3 cellular contexts compared by ENCODE assay signal in the genomic region with DNA sequence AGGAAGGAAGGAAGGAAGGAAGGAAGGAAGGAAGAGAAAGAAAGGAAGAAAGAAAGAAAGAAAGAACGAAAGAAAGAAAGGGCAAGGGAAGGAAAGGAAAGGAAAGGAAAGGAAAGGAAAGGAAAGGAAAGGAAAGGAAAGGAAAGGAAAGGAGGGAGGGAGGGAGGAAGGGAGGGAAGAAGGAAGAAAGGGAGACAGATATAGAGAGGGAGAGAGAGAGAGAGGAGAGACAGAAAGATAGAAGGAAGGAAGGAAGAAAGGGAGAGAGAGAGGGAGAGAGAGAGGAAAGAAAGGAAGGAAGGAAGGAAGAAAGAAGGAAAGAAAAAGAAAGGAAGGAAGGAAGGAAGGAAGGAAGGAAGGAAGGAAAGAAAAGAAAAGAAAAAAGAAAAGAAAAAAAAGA.
DNase-seq lines count a peak whose midpoint lies in the region; ATAC-seq, FAIRE-seq and TF ChIP-seq lines count a peak whose summit lies in the region.
"Not testable (repeated sequence)": the region's sequence is repeated elsewhere in the genome, so short reads cannot be mapped to it uniquely, and the experiment has no call there.

No MANE protein-coding gene starts in this region.

- ATAC-seq in WTC11, K562: not testable (repeated sequence)

- H3K27ac ChIP-seq in HEK293 (ENCODE audit: extremely low read depth, low read depth, low read length); K562 (ENCODE audit: extremely low read depth, low read depth, low read length): not testable (repeated sequence)

- not testable (repeated sequence) for TF ChIP-seq CTCF in HEK293 (tag by site-specific recombination; IDR thresholded peaks at IDR 0.05); WTC11 (IDR thresholded peaks at IDR 0.05); K562 (IDR thresholded peaks at IDR 0.05 in 2 of 3, conservative IDR thresholded peaks at IDR 0.05 in 1 of 3; ENCODE audit: insufficient read depth in 2 of 3, low read depth in 1 of 3, low read length in 3 of 3)

- BruUV-seq in K562 (replicated peaks; lab: Mats Ljungman, UMichigan): not testable (repeated sequence)

- not testable (repeated sequence) for H3K36me3 Mint-ChIP-seq in WTC11

- in situ Hi-C loops in K562 (cut with MboI): not testable (repeated sequence)

- not testable (repeated sequence) for H3K9me3 ChIP-seq in HEK293 (ENCODE audit: control insufficient read depth, insufficient read depth, low read depth, low read length); K562 (replicated peaks; ENCODE audit: control insufficient read depth, insufficient read depth, low read depth, low read length)

- peaks cover 11% of the 10 kb centered on the region for H3K9me3 Mint-ChIP-seq in WTC11

- TF ChIP-seq EP300 in K562 (IDR thresholded peaks at IDR 0.05; ENCODE audit: low read length): not testable (repeated sequence)

- H4K20me1 ChIP-seq in K562 (replicated peaks; ENCODE audit: control insufficient read depth, insufficient read depth, low read length): not testable (repeated sequence)

- H3K4me1 Mint-ChIP-seq in WTC11: peaks cover 23% of the 10 kb centered on the region

- not testable (repeated sequence) for DNase-seq in WTC11 (ENCODE audit: low spot score); K562 (ENCODE audit: extremely low read depth in 1 of 4, low spot score in 3 of 4)

- not testable (repeated sequence) for H3K4me1 ChIP-seq in HEK293 (ENCODE audit: control insufficient read depth, insufficient read depth, low read length); K562 (replicated peaks in 1 of 2; ENCODE audit: control insufficient read depth in 2 of 2, insufficient read depth in 2 of 2, low read length in 2 of 2)

- H3K36me3 ChIP-seq in HEK293 (ENCODE audit: control insufficient read depth in 2 of 2, insufficient read depth in 1 of 2, low read length in 2 of 2); K562 (ENCODE audit: control insufficient read depth, insufficient read depth, low read length): not testable (repeated sequence)

- not testable (repeated sequence) for TF ChIP-seq RAD21 in K562 (CRISPR knock-in tag; conservative IDR thresholded peaks at IDR 0.05 in 1 of 2, IDR thresholded peaks at IDR 0.05 in 1 of 2)

- no CpG with 5 or more reads among the region's 1 CpG for whole genome bisulfite sequencing in K562 (ENCODE audit: insufficient coverage, low coverage, missing lambda C conversion rate)

- intact Hi-C loops in K562 (cut with micrococcal nuclease): not testable (repeated sequence)

- not testable (repeated sequence) for H3K27me3 Mint-ChIP-seq in WTC11 (ENCODE audit: low read depth)

- not testable (repeated sequence) for H3K4me3 Mint-ChIP-seq in WTC11

- not testable (repeated sequence) for H3K9me1 ChIP-seq in K562 (ENCODE audit: control insufficient read depth, insufficient read depth, low read length)

- TF ChIP-seq POLR2A in K562 (conservative IDR thresholded peaks at IDR 0.05): not testable (repeated sequence)

- H2AFZ ChIP-seq in K562 (ENCODE audit: low read depth, low read length): not testable (repeated sequence)

- H3K27me3 ChIP-seq in K562 (ENCODE audit: control insufficient read depth in 2 of 2, insufficient read depth in 2 of 2, low read length in 2 of 2): not testable (repeated sequence)

- POLR2A ChIA-PET in HEK293 (lab: Yijun Ruan, JAX); K562 (lab: Yijun Ruan, JAX): not testable (repeated sequence)
- POLR2A ChIA-PET in WTC11 (lab: Charles Lee): interaction anchor here (0.6 kb wide), 1 partner anchor 255 kb away, joined by 5 read pairs; no protein-coding TSS in a partner anchor

- H3K27ac Mint-ChIP-seq in WTC11: not testable (repeated sequence)

- H3K4me3 ChIP-seq in HEK293 (ENCODE audit: low read depth, low read length); K562: not testable (repeated sequence)

- not testable (repeated sequence) for H3K9ac ChIP-seq in K562 (ENCODE audit: insufficient read depth in 1 of 2, low read depth in 2 of 2, low read length in 2 of 2)

- FAIRE-seq in K562 (lab: Jason Lieb, UNC): not testable (repeated sequence)

- CTCF ChIA-PET in HEK293 (lab: Yijun Ruan, JAX): interaction anchor here (0.7 kb wide), 1 partner anchor 197 kb away, joined by 3 read pairs; no protein-coding TSS in a partner anchor
- CTCF ChIA-PET in WTC11 (lab: Charles Lee): interaction anchor here (0.6 to 0.8 kb wide), 3 partner anchors 109 to 1040 kb away, joined by 3 to 4 read pairs (median 3); no protein-coding TSS in a partner anchor
- CTCF ChIA-PET in K562 (lab: Yijun Ruan, JAX; ENCODE audit: low intra/inter-chr PET ratio): not testable (repeated sequence)

- H3K79me2 ChIP-seq in K562 (ENCODE audit: control insufficient read depth, insufficient read depth, low read length): not testable (repeated sequence)

- not testable (repeated sequence) for H3K4me2 ChIP-seq in K562 (ENCODE audit: insufficient read depth, low read length)

TF ChIP-seq in HEK293, 187 proteins besides CTCF, POLR2A, EP300 and RAD21:
- TF ChIP-seq ZNF366 (tag by site-specific recombination; conservative IDR thresholded peaks at IDR 0.05): peak; percentile 75
- TF ChIP-seq PRDM1 (tag by site-specific recombination; IDR thresholded peaks at IDR 0.05): peak; percentile 91

TF ChIP-seq in WTC11, 78 proteins besides CTCF, POLR2A, EP300 and RAD21:
- TF ChIP-seq, protein P1, sequence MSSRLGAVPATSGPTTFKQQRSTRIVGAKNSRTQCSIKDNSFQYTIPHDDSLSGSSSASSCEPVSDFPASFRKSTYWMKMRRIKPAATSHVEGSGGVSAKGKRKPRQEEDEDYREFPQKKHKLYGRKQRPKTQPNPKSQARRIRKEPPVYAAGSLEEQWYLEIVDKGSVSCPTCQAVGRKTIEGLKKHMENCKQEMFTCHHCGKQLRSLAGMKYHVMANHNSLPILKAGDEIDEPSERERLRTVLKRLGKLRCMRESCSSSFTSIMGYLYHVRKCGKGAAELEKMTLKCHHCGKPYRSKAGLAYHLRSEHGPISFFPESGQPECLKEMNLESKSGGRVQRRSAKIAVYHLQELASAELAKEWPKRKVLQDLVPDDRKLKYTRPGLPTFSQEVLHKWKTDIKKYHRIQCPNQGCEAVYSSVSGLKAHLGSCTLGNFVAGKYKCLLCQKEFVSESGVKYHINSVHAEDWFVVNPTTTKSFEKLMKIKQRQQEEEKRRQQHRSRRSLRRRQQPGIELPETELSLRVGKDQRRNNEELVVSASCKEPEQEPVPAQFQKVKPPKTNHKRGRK (CRISPR knock-in tag; IDR thresholded peaks at IDR 0.05; ENCODE audit: borderline replicate concordance): peak; percentile 95

TF ChIP-seq in K562, 482 proteins besides CTCF, POLR2A, EP300 and RAD21:
- TF ChIP-seq, protein P1 (tag; IDR thresholded peaks at IDR 0.05): peak; percentile 46; the same call in 1 of the 2 replicates
